18 cellular contexts compared by ENCODE assay signal in the genomic region with DNA sequence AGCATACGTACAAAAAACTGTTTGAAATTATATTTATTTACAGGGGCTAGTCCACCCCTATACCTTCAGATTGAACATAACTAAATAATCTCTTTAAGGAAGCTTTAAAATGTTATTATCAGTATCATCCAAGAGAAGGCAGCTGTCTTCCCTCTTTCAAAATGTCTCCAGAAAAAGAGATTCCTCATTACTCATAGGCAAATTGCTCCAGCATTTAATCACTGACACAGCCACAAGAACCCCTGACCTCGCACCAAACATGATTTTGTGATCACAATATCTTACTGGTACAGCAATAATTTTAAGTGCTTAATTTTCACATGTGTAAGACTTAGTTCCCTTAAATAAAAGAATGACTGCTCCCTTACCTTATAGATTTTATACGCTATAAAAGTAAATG.
DNase-seq lines count a peak whose midpoint lies in the region; ATAC-seq and TF ChIP-seq lines count a peak whose summit lies in the region.
"Had no signal": no experiment of that assay in that cellular context is flagged by ENCODE, and none has a peak within 500 bp of the region (broad histone marks: within the 10 kb centered on the region; RNA-seq: fewer than 3 reads in every experiment).

No MANE protein-coding gene starts in this region.

- H3K4me1 Mint-ChIP-seq in memory B cell = peaks cover 40% of the 10 kb centered on the region
- peaks cover 32 to 37% of the 10 kb centered on the region in 2 donors for H3K4me1 Mint-ChIP-seq in effector memory CD8-positive, alpha-beta T cell (ENCODE audit: low read depth in 2 of 2)
- peaks cover 23% of the 10 kb centered on the region for H3K4me1 Mint-ChIP-seq in activated naive CD8-positive, alpha-beta T cell treated with anti-CD3 and anti-CD28 coated beads, Interleukin-2, amount 50 U/mL, for 24 hours
- H3K4me1 Mint-ChIP-seq: GM23338 had no signal

- ATAC-seq in memory B cell (ENCODE audit: low read depth) = no peak
- ATAC-seq in effector memory CD8-positive, alpha-beta T cell (replicated peaks) = no peak
- ATAC-seq in activated naive CD8-positive, alpha-beta T cell treated with anti-CD3 and anti-CD28 coated beads, Interleukin-2, amount 50 U/mL, for 24 hours = no peak
- ATAC-seq: HCT116 had no signal

- H3K4me3 ChIP-seq in HL-60 (replicated peaks; ENCODE audit: insufficient read depth, low read length) (no peak overlapping the region), neutrophil (ENCODE audit: low read depth in 1 of 2, low read length in 1 of 2) (no peak overlapping the region)
- H3K4me3 ChIP-seq: GM23338 had no signal

- peaks cover 30% of the 10 kb centered on the region for H3K36me3 ChIP-seq in neutrophil

- no peak for TF ChIP-seq CTCF in HL-60 (IDR thresholded peaks at IDR 0.05; ENCODE audit: insufficient read depth, low read length)
- TF ChIP-seq CTCF in neutrophil (IDR thresholded peaks at IDR 0.05) = no peak

- peaks cover 54 to 74% of the 10 kb centered on the region in 2 experiments for H3K4me1 ChIP-seq in neutrophil (ENCODE audit: control insufficient read depth in 1 of 2, insufficient read depth in 1 of 2, low read depth in 1 of 2, low read length in 1 of 2)

- H3K4me3 Mint-ChIP-seq in memory B cell = no peak overlapping the region
- H3K4me3 Mint-ChIP-seq in effector memory CD8-positive, alpha-beta T cell = no peak overlapping the region
- H3K4me3 Mint-ChIP-seq in activated naive CD8-positive, alpha-beta T cell treated with anti-CD3 and anti-CD28 coated beads, Interleukin-2, amount 50 U/mL, for 24 hours = no peak overlapping the region
- H3K4me3 Mint-ChIP-seq: B cell; CD4-positive, CD25-positive, alpha-beta regulatory T cell; CD8-positive, alpha-beta memory T cell; GM23338; HFFc6 had no signal

- H3K27me3 ChIP-seq in HL-60 (ENCODE audit: insufficient read depth, poor library complexity, severe bottlenecking) (no peaks in the 10 kb centered on the region), neutrophil (no peaks in the 10 kb centered on the region)

- peak overlapping the region; percentile 65 for H3K27ac ChIP-seq in HL-60 (replicated peaks)
- peak overlapping the region; percentile 95 for H3K27ac ChIP-seq in neutrophil

- H3K27me3 Mint-ChIP-seq in memory B cell = no peaks in the 10 kb centered on the region
- no peaks in the 10 kb centered on the region for H3K27me3 Mint-ChIP-seq in effector memory CD8-positive, alpha-beta T cell
- no peaks in the 10 kb centered on the region for H3K27me3 Mint-ChIP-seq in activated naive CD8-positive, alpha-beta T cell treated with anti-CD3 and anti-CD28 coated beads, Interleukin-2, amount 50 U/mL, for 24 hours
- H3K27me3 Mint-ChIP-seq: B cell; CD4-positive, CD25-positive, alpha-beta regulatory T cell; CD8-positive, alpha-beta memory T cell had no signal

- peaks cover 35% of the 10 kb centered on the region for H3K36me3 Mint-ChIP-seq in memory B cell
- H3K36me3 Mint-ChIP-seq in effector memory CD8-positive, alpha-beta T cell (ENCODE audit: insufficient read depth) = peaks cover 28% of the 10 kb centered on the region
- H3K36me3 Mint-ChIP-seq in activated naive CD8-positive, alpha-beta T cell treated with anti-CD3 and anti-CD28 coated beads, Interleukin-2, amount 50 U/mL, for 24 hours (ENCODE audit: low read depth) = peaks cover 36% of the 10 kb centered on the region

- H3K27ac Mint-ChIP-seq in memory B cell = peak overlapping the region; percentile 29
- no peak overlapping the region for H3K27ac Mint-ChIP-seq in effector memory CD8-positive, alpha-beta T cell
- no peak overlapping the region for H3K27ac Mint-ChIP-seq in activated naive CD8-positive, alpha-beta T cell treated with anti-CD3 and anti-CD28 coated beads, Interleukin-2, amount 50 U/mL, for 24 hours
- H3K27ac Mint-ChIP-seq: B cell; CD4-positive, CD25-positive, alpha-beta regulatory T cell; GM23338; HFFc6 had no signal

- H3K9me3 Mint-ChIP-seq in memory B cell = no peaks in the 10 kb centered on the region
- no peaks in the 10 kb centered on the region for H3K9me3 Mint-ChIP-seq in effector memory CD8-positive, alpha-beta T cell
- H3K9me3 Mint-ChIP-seq in activated naive CD8-positive, alpha-beta T cell treated with anti-CD3 and anti-CD28 coated beads, Interleukin-2, amount 50 U/mL, for 24 hours = no peaks in the 10 kb centered on the region
- H3K9me3 Mint-ChIP-seq: CD4-positive, CD25-positive, alpha-beta regulatory T cell; CD8-positive, alpha-beta memory T cell; GM23338; HFFc6 had no signal

- H3K9me3 ChIP-seq in neutrophil = no peaks in the 10 kb centered on the region

- DNase-seq in HL-60 (ENCODE audit: low read depth in 1 of 2, low spot score in 1 of 2) (no peak), memory B cell (ENCODE audit: low spot score in 2 of 2) (no peak), superior temporal gyrus (ENCODE audit: extremely low spot score) (no peak)
- DNase-seq in effector memory CD8-positive, alpha-beta T cell = no peak
- no peak for DNase-seq in activated naive CD8-positive, alpha-beta T cell treated with anti-CD3 and anti-CD28 coated beads, Interleukin-2, amount 50 U/mL, for 24 hours
- DNase-seq: C1 segment of cervical spinal cord; CD4-positive, CD25-positive, alpha-beta regulatory T cell; CD8-positive, alpha-beta memory T cell; COR-L47; DMS 273 treated with DMSO at 0.1 percent for 48 hours; DMS53; DND-41; EL; HFFc6 had no signal
